In genomic region chr19:16660763-16661479, GRCh38 we compare ENCODE assay signal across 8 cellular contexts. TPM values are rescaled to one million over a fixed set of nuclear protein-coding genes. Genes with fewer than 3 reads are reported as not detected.
DNase-seq lines count a peak whose midpoint lies in the region; ATAC-seq, FAIRE-seq and TF ChIP-seq lines count a peak whose summit lies in the region.

Gene TMEM38A, plus strand, starts transcription at chr19:16661139. Its CDS starts 79 bp downstream, at chr19:16661218.

- no peak for TF ChIP-seq POLR2A in K562 (conservative IDR thresholded peaks at IDR 0.05)
- no peak for TF ChIP-seq POLR2A in spleen (IDR thresholded peaks at IDR 0.05)

- intact Hi-C loops in K562 (cut with micrococcal nuclease): no loop called here
- intact Hi-C loops in spleen (cut with DNase I; ENCODE audit: low total_unique reads): no loop called here

- ATAC-seq in HG02943 (IDR thresholded peaks at IDR 0.05; ENCODE audit: low read depth, unreplicated experiment): peak; percentile 8
- ATAC-seq in K562: peak; percentile 44

- no TSS peak for BruUV-seq in K562 (replicated peaks; lab: Mats Ljungman, UMichigan)

- no peak for FAIRE-seq in K562 (lab: Jason Lieb, UNC)

- peaks cover 6% of the 10 kb centered on the region for H3K9me1 ChIP-seq in K562 (ENCODE audit: control insufficient read depth, insufficient read depth, low read length)

- TF ChIP-seq CTCF in K562 (IDR thresholded peaks at IDR 0.05 in 2 of 3, conservative IDR thresholded peaks at IDR 0.05 in 1 of 3; ENCODE audit: insufficient read depth in 2 of 3, low read depth in 1 of 3, low read length in 3 of 3): no peak
- no peak for TF ChIP-seq CTCF in spleen (IDR thresholded peaks at IDR 0.05 in 8 of 11, conservative IDR thresholded peaks at IDR 0.05 in 3 of 11)

- peaks cover 30% of the 10 kb centered on the region for H3K79me2 ChIP-seq in K562 (ENCODE audit: control insufficient read depth, insufficient read depth, low read length)

- H3K36me3 ChIP-seq in K562 (ENCODE audit: control insufficient read depth, insufficient read depth, low read length) (peaks cover 35% of the 10 kb centered on the region), spleen (peaks cover 0 to 31% (median 27%) of the 10 kb centered on the region in 6 donors)

- peak; percentile 8 for DNase-seq in ELF-1 (ENCODE audit: low read depth, low spot score)
- peak; percentile 26 for DNase-seq in SW480 (ENCODE audit: low spot score)
- peak; percentile 56 to 92 (median 81) for DNase-seq in K562 (ENCODE audit: extremely low read depth in 1 of 4, low spot score in 3 of 4)
- DNase-seq in spleen: peak; percentile 92
- DNase-seq in NCI-H2029 treated with DMSO at 0.1 percent for 48 hours (lab: John Stamatoyannopoulos, UW): no peak
- DNase-seq in NCI-H1694 (lab: John Stamatoyannopoulos, UW): no peak

- CTCF ChIA-PET in K562 (lab: Yijun Ruan, JAX; ENCODE audit: low intra/inter-chr PET ratio): no interaction called here

- peaks cover 10% of the 10 kb centered on the region for H4K20me1 ChIP-seq in K562 (replicated peaks; ENCODE audit: control insufficient read depth, insufficient read depth, low read length)

- no peaks in the 10 kb centered on the region for H3K9me3 ChIP-seq in K562 (replicated peaks; ENCODE audit: control insufficient read depth, insufficient read depth, low read depth, low read length)
- no peaks in the 10 kb centered on the region for H3K9me3 ChIP-seq in iPS-18c (ENCODE audit: control insufficient read depth, insufficient read depth, low read length)
- H3K9me3 ChIP-seq in spleen: no peaks in the 10 kb centered on the region

- peak within 1 kb of the TSS; percentile 99 for H2AFZ ChIP-seq in K562 (ENCODE audit: low read depth, low read length)

- no peak for TF ChIP-seq RAD21 in K562 (CRISPR knock-in tag; conservative IDR thresholded peaks at IDR 0.05 in 1 of 2, IDR thresholded peaks at IDR 0.05 in 1 of 2)

- H3K27ac ChIP-seq in K562 (ENCODE audit: extremely low read depth, low read depth, low read length) (peak within 1 kb of the TSS; percentile 94), spleen (peak within 1 kb of the TSS; percentile 88 to 98 (median 95))

- H3K4me1 ChIP-seq in K562 (replicated peaks in 1 of 2; ENCODE audit: control insufficient read depth in 2 of 2, insufficient read depth in 2 of 2, low read length in 2 of 2) (peaks cover 19 to 41% of the 10 kb centered on the region in 2 experiments), spleen (peaks cover 13 to 78% (median 42%) of the 10 kb centered on the region in 6 donors)

- in situ Hi-C loops in K562 (cut with MboI): no loop called here

- peak within 1 kb of the TSS; percentile 89 to 94 for H3K9ac ChIP-seq in K562 (ENCODE audit: insufficient read depth in 1 of 2, low read depth in 2 of 2, low read length in 2 of 2)

- H3K27me3 ChIP-seq in K562 (ENCODE audit: control insufficient read depth in 2 of 2, insufficient read depth in 2 of 2, low read length in 2 of 2) (no peaks in the 10 kb centered on the region), spleen (replicated peaks in 1 of 7) (no peaks in the 10 kb centered on the region)

- H3K4me2 ChIP-seq in K562 (ENCODE audit: insufficient read depth, low read length): peak within 1 kb of the TSS; percentile 96

- H3K4me3 ChIP-seq in K562 (peak within 1 kb of the TSS; percentile 87), iPS-18c (ENCODE audit: insufficient read depth, low read depth, low read length) (peak within 1 kb of the TSS; percentile 99), spleen (peak within 1 kb of the TSS; percentile 67 to 88 (median 79))

- TF ChIP-seq EP300 in K562 (IDR thresholded peaks at IDR 0.05; ENCODE audit: low read length): no peak

- under 1% methylated on average over 24 of the region's 76 CpGs for WGBS in K562 (ENCODE audit: insufficient coverage, low coverage, missing lambda C conversion rate)
- 1% methylated on average over 11 to 76 of the region's 76 CpGs for WGBS in spleen, 5 donors

- POLR2A ChIA-PET in K562 (lab: Yijun Ruan, JAX): interaction anchor here (0.5 to 1.1 kb wide), 3 partner anchors 11 to 378 kb away, joined by 3 to 5 read pairs (median 5); no protein-coding TSS in a partner anchor

TF ChIP-seq in K562, 482 proteins besides CTCF, POLR2A, EP300 and RAD21 (continues in another document):
- TF ChIP-seq ETV1 (tag; conservative IDR thresholded peaks at IDR 0.05; ENCODE audit: low read depth) (no peak), MBD1 (CRISPR knock-in tag; IDR thresholded peaks at IDR 0.05) (no peak), NR4A1 (CRISPR knock-in tag; IDR thresholded peaks at IDR 0.05) (no peak), NR4A1 (tag; IDR thresholded peaks at IDR 0.05) (no peak), BMI1 (IDR thresholded peaks at IDR 0.05; ENCODE audit: low read length) (no peak), NCOA4 (IDR thresholded peaks at IDR 0.05; ENCODE audit: partially characterized antibody) (no peak), ZNF717 (CRISPR knock-in tag; IDR thresholded peaks at IDR 0.05) (no peak), SIRT6 (IDR thresholded peaks at IDR 0.05; ENCODE audit: low read depth, low read length) (no peak), CREB3 (tag; conservative IDR thresholded peaks at IDR 0.05; ENCODE audit: low read depth) (no peak), KHSRP (IDR thresholded peaks at IDR 0.05) (no peak), CAMTA2 (CRISPR knock-in tag; conservative IDR thresholded peaks at IDR 0.05) (no peak), RFX7 (CRISPR knock-in tag; IDR thresholded peaks at IDR 0.05) (no peak), SAFB (IDR thresholded peaks at IDR 0.05; ENCODE audit: borderline replicate concordance, low read depth, low read length) (0 out of 2 replicates have a peak, but pooled peaks have one; percentile 33), ZNF395 (CRISPR knock-in tag; IDR thresholded peaks at IDR 0.05) (peak; percentile 48; the same call in 1 of the 2 replicates), KDM5B (IDR thresholded peaks at IDR 0.05; ENCODE audit: insufficient replicate concordance, low read depth, low read length) (peak; percentile 77), POLR3G (IDR thresholded peaks at IDR 0.05; ENCODE audit: extremely low read depth, insufficient read length, insufficient replicate concordance) (no peak), MCM3 (IDR thresholded peaks at IDR 0.05) (no peak), RB1 (IDR thresholded peaks at IDR 0.05; ENCODE audit: low read depth) (peak; percentile 10; the same call in 1 of the 2 replicates), BACH1 (tag; IDR thresholded peaks at IDR 0.05) (no peak)

RNA-seq across cellular contexts. Expression of gene TMEM38A, which starts in this region (rescaled TPM):
- total RNA-seq in K562 (2011; cell fraction: chromatin; rRNA removed; ENCODE audit: low replicate concordance): 5.1 and 6.9 TPM in 2 replicates
- 3.9 and 5.3 TPM in 2 replicates for total RNA-seq in K562 (2011; cell fraction: nucleolus; rRNA removed)
- total RNA-seq in K562 (2011; cell fraction: nucleoplasm; rRNA removed): 4.2 and 4.7 TPM in 2 replicates
- 0.77 and 4.3 TPM in 2 replicates for total RNA-seq in K562 (2014; rRNA removed)
- 1.2 and 1.4 TPM in 2 replicates for total RNA-seq in K562 (2014; rRNA removed; fragmentation: Illumina TruSeq; extraction: Trizol)
- total RNA-seq in K562 (2015; rRNA removed; fragmentation: Illumina TruSeq; extraction: Trizol): 0.90 and 1.6 TPM in 2 replicates
- 1.4 and 2.1 TPM in 2 replicates for total RNA-seq in K562 (2021)
- 1.5 and 1.8 TPM in 2 replicates for polyA plus RNA-seq in K562 (2011; rRNA removed)
- 0.72 and 2.6 TPM in 2 replicates for polyA plus RNA-seq in K562 (2011; cell fraction: cytosol; rRNA removed)
- 2.2 and 2.6 TPM in 2 replicates for polyA plus RNA-seq in K562 (2011; cell fraction: nucleus; rRNA removed)
- polyA plus RNA-seq in K562 (2012): 1.3 and 1.4 TPM in 2 replicates
- 0.77 and 2.4 TPM in 2 replicates for polyA plus RNA-seq in K562 (2014; fragmentation: Illumina TruSeq; extraction: Trizol)
- polyA plus RNA-seq in K562 (2014; fragmentation: Nextera tagmentation; extraction: Ambion mirVana): under 1 TPM; 0.35 to 0.44 TPM
- 1.9 and 3.3 TPM in 2 replicates for polyA plus RNA-seq in K562 (2014; rRNA removed)
- 0.78 and 4.0 TPM in 2 replicates for polyA minus RNA-seq in K562 (2011; rRNA and poly(A)+ RNA removed)
- polyA minus RNA-seq in K562 (2011; cell fraction: cytosol; rRNA and poly(A)+ RNA removed): 1.2 and 2.3 TPM in 2 replicates
- 0.89 and 0.94 TPM in 2 replicates for polyA minus RNA-seq in K562 (2011; cell fraction: nucleus; rRNA and poly(A)+ RNA removed)
- 1 to 10 TPM; 1.5 to 3.9 (median 2.1) TPM for total RNA-seq in spleen
- polyA plus RNA-seq in spleen: 1 to 10 TPM; 2.8 to 5.4 (median 3.5) TPM

Comparison
In these comparisons a context has a peak if more than half of its experiments do, and no peak if none do; other contexts are left out.
1. DNase-seq: peak in ELF-1 (single experiment), SW480 (single experiment), K562 (4 of 4) and spleen (single experiment); none in NCI-H2029 treated with DMSO at 0.1 percent for 48 hours (single experiment) and NCI-H1694 (single experiment).
2. Peak in every context shown above with its lines, with median percentiles within 50 percentile points of each other: H3K4me3 ChIP-seq.